Comparison of ENCODE assay signal across 1 cellular context in genomic region chr5:138095100-138095907, GRCh38.
TF ChIP-seq lines count a peak whose summit lies in the region.

No MANE protein-coding gene starts in this region.

TF ChIP-seq in H1, 55 proteins besides CTCF, POLR2A, EP300 and RAD21:
- TF ChIP-seq JUN (IDR thresholded peaks at IDR 0.05; ENCODE audit: low read depth, low read length): no peak
- no peak for TF ChIP-seq CHD2 (IDR thresholded peaks at IDR 0.05; ENCODE audit: low read length)
- peak; percentile 48; the same call in 1 of the 2 replicates for TF ChIP-seq ZNF274 (IDR thresholded peaks at IDR 0.05; ENCODE audit: borderline replicate concordance, extremely low read depth, low read length)
- peak; percentile 63 for TF ChIP-seq EGR1 (IDR thresholded peaks at IDR 0.05; ENCODE audit: borderline replicate concordance, low read depth, low read length)
- peak; percentile 92 for TF ChIP-seq POLR2AphosphoS5 (IDR thresholded peaks at IDR 0.05; ENCODE audit: low read depth, low read length)
- TF ChIP-seq TCF12 (IDR thresholded peaks at IDR 0.05; ENCODE audit: low read depth, low read length): peak; percentile 90
- no peak for TF ChIP-seq KDM5A (IDR thresholded peaks at IDR 0.05; ENCODE audit: low read length)
- no peak for TF ChIP-seq RNF2 (IDR thresholded peaks at IDR 0.05; ENCODE audit: borderline replicate concordance, low read depth, low read length, missing control alignments, poor library complexity, severe bottlenecking)
- TF ChIP-seq MAFK (IDR thresholded peaks at IDR 0.05; ENCODE audit: low read depth, low read length): no peak
- TF ChIP-seq HDAC2 (IDR thresholded peaks at IDR 0.05; ENCODE audit: borderline replicate concordance in 1 of 2, low read depth in 2 of 2, low read length in 2 of 2): peak; percentile 4 to 65; a peak in 2 of 4 replicates
- TF ChIP-seq SIN3A (conservative IDR thresholded peaks at IDR 0.05 in 1 of 2, IDR thresholded peaks at IDR 0.05 in 1 of 2; ENCODE audit: low read depth in 1 of 2, low read length in 2 of 2): 0 out of 4 replicates have a peak, but pooled peaks of 1 of the 2 experiments have one; percentile 42
- peak; percentile 20; the same call in 1 of the 2 replicates for TF ChIP-seq MAX (IDR thresholded peaks at IDR 0.05)
- peak; percentile 66 for TF ChIP-seq ASH2L (IDR thresholded peaks at IDR 0.05; ENCODE audit: low read length)
- TF ChIP-seq NANOG (IDR thresholded peaks at IDR 0.05; ENCODE audit: insufficient read depth, low read depth, low read length, poor library complexity, severe bottlenecking): peak; percentile 31
- TF ChIP-seq, protein P1, sequence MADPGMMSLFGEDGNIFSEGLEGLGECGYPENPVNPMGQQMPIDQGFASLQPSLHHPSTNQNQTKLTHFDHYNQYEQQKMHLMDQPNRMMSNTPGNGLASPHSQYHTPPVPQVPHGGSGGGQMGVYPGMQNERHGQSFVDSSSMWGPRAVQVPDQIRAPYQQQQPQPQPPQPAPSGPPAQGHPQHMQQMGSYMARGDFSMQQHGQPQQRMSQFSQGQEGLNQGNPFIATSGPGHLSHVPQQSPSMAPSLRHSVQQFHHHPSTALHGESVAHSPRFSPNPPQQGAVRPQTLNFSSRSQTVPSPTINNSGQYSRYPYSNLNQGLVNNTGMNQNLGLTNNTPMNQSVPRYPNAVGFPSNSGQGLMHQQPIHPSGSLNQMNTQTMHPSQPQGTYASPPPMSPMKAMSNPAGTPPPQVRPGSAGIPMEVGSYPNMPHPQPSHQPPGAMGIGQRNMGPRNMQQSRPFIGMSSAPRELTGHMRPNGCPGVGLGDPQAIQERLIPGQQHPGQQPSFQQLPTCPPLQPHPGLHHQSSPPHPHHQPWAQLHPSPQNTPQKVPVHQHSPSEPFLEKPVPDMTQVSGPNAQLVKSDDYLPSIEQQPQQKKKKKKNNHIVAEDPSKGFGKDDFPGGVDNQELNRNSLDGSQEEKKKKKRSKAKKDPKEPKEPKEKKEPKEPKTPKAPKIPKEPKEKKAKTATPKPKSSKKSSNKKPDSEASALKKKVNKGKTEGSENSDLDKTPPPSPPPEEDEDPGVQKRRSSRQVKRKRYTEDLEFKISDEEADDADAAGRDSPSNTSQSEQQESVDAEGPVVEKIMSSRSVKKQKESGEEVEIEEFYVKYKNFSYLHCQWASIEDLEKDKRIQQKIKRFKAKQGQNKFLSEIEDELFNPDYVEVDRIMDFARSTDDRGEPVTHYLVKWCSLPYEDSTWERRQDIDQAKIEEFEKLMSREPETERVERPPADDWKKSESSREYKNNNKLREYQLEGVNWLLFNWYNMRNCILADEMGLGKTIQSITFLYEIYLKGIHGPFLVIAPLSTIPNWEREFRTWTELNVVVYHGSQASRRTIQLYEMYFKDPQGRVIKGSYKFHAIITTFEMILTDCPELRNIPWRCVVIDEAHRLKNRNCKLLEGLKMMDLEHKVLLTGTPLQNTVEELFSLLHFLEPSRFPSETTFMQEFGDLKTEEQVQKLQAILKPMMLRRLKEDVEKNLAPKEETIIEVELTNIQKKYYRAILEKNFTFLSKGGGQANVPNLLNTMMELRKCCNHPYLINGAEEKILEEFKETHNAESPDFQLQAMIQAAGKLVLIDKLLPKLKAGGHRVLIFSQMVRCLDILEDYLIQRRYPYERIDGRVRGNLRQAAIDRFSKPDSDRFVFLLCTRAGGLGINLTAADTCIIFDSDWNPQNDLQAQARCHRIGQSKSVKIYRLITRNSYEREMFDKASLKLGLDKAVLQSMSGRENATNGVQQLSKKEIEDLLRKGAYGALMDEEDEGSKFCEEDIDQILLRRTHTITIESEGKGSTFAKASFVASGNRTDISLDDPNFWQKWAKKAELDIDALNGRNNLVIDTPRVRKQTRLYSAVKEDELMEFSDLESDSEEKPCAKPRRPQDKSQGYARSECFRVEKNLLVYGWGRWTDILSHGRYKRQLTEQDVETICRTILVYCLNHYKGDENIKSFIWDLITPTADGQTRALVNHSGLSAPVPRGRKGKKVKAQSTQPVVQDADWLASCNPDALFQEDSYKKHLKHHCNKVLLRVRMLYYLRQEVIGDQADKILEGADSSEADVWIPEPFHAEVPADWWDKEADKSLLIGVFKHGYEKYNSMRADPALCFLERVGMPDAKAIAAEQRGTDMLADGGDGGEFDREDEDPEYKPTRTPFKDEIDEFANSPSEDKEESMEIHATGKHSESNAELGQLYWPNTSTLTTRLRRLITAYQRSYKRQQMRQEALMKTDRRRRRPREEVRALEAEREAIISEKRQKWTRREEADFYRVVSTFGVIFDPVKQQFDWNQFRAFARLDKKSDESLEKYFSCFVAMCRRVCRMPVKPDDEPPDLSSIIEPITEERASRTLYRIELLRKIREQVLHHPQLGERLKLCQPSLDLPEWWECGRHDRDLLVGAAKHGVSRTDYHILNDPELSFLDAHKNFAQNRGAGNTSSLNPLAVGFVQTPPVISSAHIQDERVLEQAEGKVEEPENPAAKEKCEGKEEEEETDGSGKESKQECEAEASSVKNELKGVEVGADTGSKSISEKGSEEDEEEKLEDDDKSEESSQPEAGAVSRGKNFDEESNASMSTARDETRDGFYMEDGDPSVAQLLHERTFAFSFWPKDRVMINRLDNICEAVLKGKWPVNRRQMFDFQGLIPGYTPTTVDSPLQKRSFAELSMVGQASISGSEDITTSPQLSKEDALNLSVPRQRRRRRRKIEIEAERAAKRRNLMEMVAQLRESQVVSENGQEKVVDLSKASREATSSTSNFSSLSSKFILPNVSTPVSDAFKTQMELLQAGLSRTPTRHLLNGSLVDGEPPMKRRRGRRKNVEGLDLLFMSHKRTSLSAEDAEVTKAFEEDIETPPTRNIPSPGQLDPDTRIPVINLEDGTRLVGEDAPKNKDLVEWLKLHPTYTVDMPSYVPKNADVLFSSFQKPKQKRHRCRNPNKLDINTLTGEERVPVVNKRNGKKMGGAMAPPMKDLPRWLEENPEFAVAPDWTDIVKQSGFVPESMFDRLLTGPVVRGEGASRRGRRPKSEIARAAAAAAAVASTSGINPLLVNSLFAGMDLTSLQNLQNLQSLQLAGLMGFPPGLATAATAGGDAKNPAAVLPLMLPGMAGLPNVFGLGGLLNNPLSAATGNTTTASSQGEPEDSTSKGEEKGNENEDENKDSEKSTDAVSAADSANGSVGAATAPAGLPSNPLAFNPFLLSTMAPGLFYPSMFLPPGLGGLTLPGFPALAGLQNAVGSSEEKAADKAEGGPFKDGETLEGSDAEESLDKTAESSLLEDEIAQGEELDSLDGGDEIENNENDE (IDR thresholded peaks at IDR 0.05; ENCODE audit: insufficient replicate concordance, low read length): peak; percentile 91
- peak; percentile 97 for TF ChIP-seq RXRA (IDR thresholded peaks at IDR 0.05; ENCODE audit: insufficient read depth, low read depth, low read length)
- TF ChIP-seq ATF2 (IDR thresholded peaks at IDR 0.05; ENCODE audit: low read length): 0 out of 2 replicates have a peak, but pooled peaks have one; percentile 52
- peak; percentile 87 for TF ChIP-seq POU5F1 (IDR thresholded peaks at IDR 0.05; ENCODE audit: low read depth, low read length)
- no peak for TF ChIP-seq GTF2F1 (IDR thresholded peaks at IDR 0.05; ENCODE audit: borderline replicate concordance, low read depth, low read length)
- TF ChIP-seq, protein P2, sequence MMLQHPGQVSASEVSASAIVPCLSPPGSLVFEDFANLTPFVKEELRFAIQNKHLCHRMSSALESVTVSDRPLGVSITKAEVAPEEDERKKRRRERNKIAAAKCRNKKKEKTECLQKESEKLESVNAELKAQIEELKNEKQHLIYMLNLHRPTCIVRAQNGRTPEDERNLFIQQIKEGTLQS (IDR thresholded peaks at IDR 0.05; ENCODE audit: insufficient read depth, low read depth, low read length): no peak
- TF ChIP-seq HDAC6 (IDR thresholded peaks at IDR 0.05; ENCODE audit: low read depth, low read length): peak; percentile 41
- TF ChIP-seq SP1 (IDR thresholded peaks at IDR 0.05; ENCODE audit: low read depth, low read length): peak; percentile 61; the same call in 1 of the 2 replicates
- TF ChIP-seq, protein P3, sequence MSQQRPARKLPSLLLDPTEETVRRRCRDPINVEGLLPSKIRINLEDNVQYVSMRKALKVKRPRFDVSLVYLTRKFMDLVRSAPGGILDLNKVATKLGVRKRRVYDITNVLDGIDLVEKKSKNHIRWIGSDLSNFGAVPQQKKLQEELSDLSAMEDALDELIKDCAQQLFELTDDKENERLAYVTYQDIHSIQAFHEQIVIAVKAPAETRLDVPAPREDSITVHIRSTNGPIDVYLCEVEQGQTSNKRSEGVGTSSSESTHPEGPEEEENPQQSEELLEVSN (IDR thresholded peaks at IDR 0.05): no peak
- TF ChIP-seq TEAD4 (IDR thresholded peaks at IDR 0.05; ENCODE audit: low read depth, low read length): peak; percentile 58; the same call in 1 of the 2 replicates
- TF ChIP-seq EZH2 (IDR thresholded peaks at IDR 0.05; ENCODE audit: low read depth, low read length, severe bottlenecking): no peak
